ENCODE assay signal across 20 cellular contexts in genomic region chr9:127781821-127782220, GRCh38. TPM values are rescaled to one million over a fixed set of nuclear protein-coding genes. Genes with fewer than 3 reads are reported as not detected.
DNase-seq lines count a peak whose midpoint lies in the region; ATAC-seq and TF ChIP-seq lines count a peak whose summit lies in the region.
"Had no signal": no experiment of that assay in that cellular context is flagged by ENCODE, and none has a peak within 500 bp of the region (broad histone marks: within the 10 kb centered on the region; RNA-seq: fewer than 3 reads in every experiment).

No MANE protein-coding gene starts in this region.

- peaks cover 0 to 4% (median under 1%) of the 10 kb centered on the region in 11 experiments; a peak in 9 of 22 replicates for H3K36me3 ChIP-seq in BLaER1 treated with 17β-estradiol and CSF1 and Interleukin-3, amounts not matched to agents 10 nM and 100 nM
- no peaks in the 10 kb centered on the region for H3K36me3 ChIP-seq in CD8-positive, alpha-beta T cell (ENCODE audit: insufficient read depth, low read length)
- H3K36me3 ChIP-seq in naive thymus-derived CD4-positive, alpha-beta T cell (ENCODE audit: control insufficient read depth in 2 of 3, insufficient read depth in 3 of 3, low read length in 3 of 3) = peaks cover 0 to 7% (median under 1%) of the 10 kb centered on the region in 3 experiments
- H3K36me3 ChIP-seq: cardiac muscle cell, right lobe of liver had no signal

- peaks cover 8 to 15% (median 9%) of the 10 kb centered on the region in 11 experiments for H4K20me1 ChIP-seq in BLaER1 treated with 17β-estradiol and CSF1 and Interleukin-3, amounts not matched to agents 10 nM and 100 nM

- peaks cover 63% of the 10 kb centered on the region for H3K4me1 Mint-ChIP-seq in CD8-positive, alpha-beta T cell (ENCODE audit: low read depth)
- peaks cover 65% of the 10 kb centered on the region for H3K4me1 Mint-ChIP-seq in activated CD8-positive, alpha-beta T cell treated with anti-CD3 and anti-CD28 coated beads, Interleukin-2, amount 10 ng/mL, durations not matched to agents 7 days and 5 days (ENCODE audit: low read depth)
- H3K4me1 Mint-ChIP-seq in naive thymus-derived CD4-positive, alpha-beta T cell = peaks cover 34 to 73% (median 62%) of the 10 kb centered on the region in 7 donors

- H3K4me1 ChIP-seq in BLaER1 treated with 17β-estradiol and CSF1 and Interleukin-3, amounts not matched to agents 10 nM and 100 nM = peaks cover 73 to 80% (median 79%) of the 10 kb centered on the region in 10 experiments
- H3K4me1 ChIP-seq in CD8-positive, alpha-beta T cell (ENCODE audit: insufficient read depth, low read length) = peaks cover 62% of the 10 kb centered on the region
- peaks cover 56% of the 10 kb centered on the region in 2 donors for H3K4me1 ChIP-seq in naive thymus-derived CD4-positive, alpha-beta T cell (ENCODE audit: control insufficient read depth in 2 of 2, insufficient read depth in 2 of 2, low read length in 2 of 2)

- intact Hi-C loops in CD8-positive, alpha-beta T cell (cut with DNase I, micrococcal nuclease) = no loop called here
- intact Hi-C loops in naive thymus-derived CD4-positive, alpha-beta T cell (cut with micrococcal nuclease) = no loop called here

- no peak for TF ChIP-seq CTCF in CD8-positive, alpha-beta T cell (IDR thresholded peaks at IDR 0.05)

- peak overlapping the region; percentile 78 to 99 (median 96) for H3K4me2 ChIP-seq in BLaER1 treated with 17β-estradiol and CSF1 and Interleukin-3, amounts not matched to agents 10 nM and 100 nM
- H3K4me2 ChIP-seq: hepatocyte had no signal

- peaks cover 14% of the 10 kb centered on the region for H3K36me3 Mint-ChIP-seq in CD8-positive, alpha-beta T cell
- peaks cover 27% of the 10 kb centered on the region for H3K36me3 Mint-ChIP-seq in activated CD8-positive, alpha-beta T cell treated with anti-CD3 and anti-CD28 coated beads, Interleukin-2, amount 10 ng/mL, durations not matched to agents 7 days and 5 days (ENCODE audit: low read depth)
- H3K36me3 Mint-ChIP-seq in naive thymus-derived CD4-positive, alpha-beta T cell = peaks cover 0 to 18% (median 6%) of the 10 kb centered on the region in 5 donors

- CTCF ChIA-PET in CD8-positive, alpha-beta T cell (lab: Charles Lee) = interaction anchor here (5.3 to 8.5 kb wide), 3 partner anchors 13 to 86 kb away, joined by 55 to 85 read pairs (median 84); partner anchors contain the start of gene TOR2A
- CTCF ChIA-PET in activated CD8-positive, alpha-beta T cell treated with anti-CD3 and anti-CD28 coated beads, Interleukin-2, amount 10 ng/mL, durations not matched to agents 7 days and 5 days (lab: Charles Lee) = interaction anchor here (1.6 to 6.4 kb wide), 4 partner anchors 14 to 139 kb away, joined by 8 to 102 read pairs (median 34); partner anchors contain the start of gene TOR2A
- CTCF ChIA-PET in naive thymus-derived CD4-positive, alpha-beta T cell (lab: Charles Lee) = interaction anchor here (1.1 to 2.2 kb wide), 2 partner anchors 11 to 47 kb away, joined by 3 to 10 read pairs; partner anchors contain the start of gene TOR2A

- H3K9me3 Mint-ChIP-seq in CD8-positive, alpha-beta T cell = no peaks in the 10 kb centered on the region
- H3K9me3 Mint-ChIP-seq in activated CD8-positive, alpha-beta T cell treated with anti-CD3 and anti-CD28 coated beads, Interleukin-2, amount 10 ng/mL, durations not matched to agents 7 days and 5 days (ENCODE audit: insufficient read depth) = no peaks in the 10 kb centered on the region
- no peaks in the 10 kb centered on the region for H3K9me3 Mint-ChIP-seq in naive thymus-derived CD4-positive, alpha-beta T cell
- H3K9me3 Mint-ChIP-seq: HFFc6 had no signal

- no peaks in the 10 kb centered on the region for H3K27me3 ChIP-seq in BLaER1 treated with 17β-estradiol and CSF1 and Interleukin-3, amounts not matched to agents 10 nM and 100 nM
- H3K27me3 ChIP-seq in CD8-positive, alpha-beta T cell (ENCODE audit: insufficient read depth, low read length) = no peaks in the 10 kb centered on the region
- H3K27me3 ChIP-seq in naive thymus-derived CD4-positive, alpha-beta T cell (ENCODE audit: control insufficient read depth in 2 of 2, insufficient read depth in 2 of 2, low read length in 2 of 2) = no peaks in the 10 kb centered on the region
- H3K27me3 ChIP-seq: cardiac muscle cell, hepatocyte, right lobe of liver had no signal

- no peak for DNase-seq in CD8-positive, alpha-beta T cell
- DNase-seq in activated CD8-positive, alpha-beta T cell treated with anti-CD3 and anti-CD28 coated beads, Interleukin-2, amount 10 ng/mL, durations not matched to agents 7 days and 5 days = no peak
- no peak for DNase-seq in naive thymus-derived CD4-positive, alpha-beta T cell
- DNase-seq in NK-92 (lab: John Stamatoyannopoulos, UW; ENCODE audit: unreplicated experiment) = no peak
- DNase-seq in OCI-M2 (lab: John Stamatoyannopoulos, UW; ENCODE audit: unreplicated experiment) = no peak
- DNase-seq in LoVo (ENCODE audit: low spot score) = no peak
- DNase-seq: AML-193; DMS79 treated with DMSO at 0.1 percent for 48 hours; effector memory CD4-positive, alpha-beta T cell; HFFc6; kidney; NCI-H2029; NCI-H510A treated with DMSO at 0.1 percent for 48 hours; occipital lobe; OCI-M1; right lobe of liver; stimulated activated CD4-positive, alpha-beta T cell treated with anti-CD3 and anti-CD28 coated beads, Interleukin-1b, Interleukin-23, amount 100 ng/mL, for 48 hours had no signal

- POLR2A ChIA-PET in CD8-positive, alpha-beta T cell (lab: Charles Lee) = interaction anchor here (0.8 kb wide), 1 partner anchor 11 kb away, joined by 3 read pairs; no protein-coding TSS in a partner anchor
- POLR2A ChIA-PET in activated CD8-positive, alpha-beta T cell treated with anti-CD3 and anti-CD28 coated beads, Interleukin-2, amount 10 ng/mL, durations not matched to agents 7 days and 5 days (lab: Charles Lee) = interaction anchor here (1.6 kb wide), 1 partner anchor 14 kb away, joined by 5 read pairs; no protein-coding TSS in a partner anchor
- POLR2A ChIA-PET in naive thymus-derived CD4-positive, alpha-beta T cell (lab: Charles Lee) = interaction anchor here (5.1 kb wide), 1 partner anchor 14 kb away, joined by 99 read pairs; no protein-coding TSS in a partner anchor

- H3K9ac ChIP-seq in BLaER1 treated with 17β-estradiol and CSF1 and Interleukin-3, amounts not matched to agents 10 nM and 100 nM = peak overlapping the region in 10 of 11 experiments; percentile 20 to 98 (median 84); a peak in 17 of 22 replicates

- H3K4me3 Mint-ChIP-seq in CD8-positive, alpha-beta T cell = no peak overlapping the region
- peak overlapping the region; percentile 46 for H3K4me3 Mint-ChIP-seq in activated CD8-positive, alpha-beta T cell treated with anti-CD3 and anti-CD28 coated beads, Interleukin-2, amount 10 ng/mL, durations not matched to agents 7 days and 5 days
- H3K4me3 Mint-ChIP-seq in naive thymus-derived CD4-positive, alpha-beta T cell = peak overlapping the region in 9 of 10 donors; percentile 7 to 51 (median 29)
- H3K4me3 Mint-ChIP-seq: HFFc6 had no signal

- no peak for ATAC-seq in CD8-positive, alpha-beta T cell
- no peak for ATAC-seq in activated CD8-positive, alpha-beta T cell treated with anti-CD3 and anti-CD28 coated beads, Interleukin-2, amount 10 ng/mL, durations not matched to agents 7 days and 5 days
- no peak for ATAC-seq in naive thymus-derived CD4-positive, alpha-beta T cell
- ATAC-seq: right lobe of liver had no signal

- H3K4me3 ChIP-seq in BLaER1 treated with 17β-estradiol and CSF1 and Interleukin-3, amounts not matched to agents 10 nM and 100 nM = peak overlapping the region in 1 of 10 experiments; percentile 97; a peak in 1 of 20 replicates
- H3K4me3 ChIP-seq in CD8-positive, alpha-beta T cell (ENCODE audit: low read depth, low read length) = no peak overlapping the region
- H3K4me3 ChIP-seq in naive thymus-derived CD4-positive, alpha-beta T cell (ENCODE audit: low read length) = no peak overlapping the region
- H3K4me3 ChIP-seq: cardiac muscle cell, hepatocyte, right lobe of liver had no signal

- no peaks in the 10 kb centered on the region for H3K9me3 ChIP-seq in BLaER1 treated with 17β-estradiol and CSF1 and Interleukin-3, amounts not matched to agents 10 nM and 100 nM (replicated peaks in 1 of 11)
- no peaks in the 10 kb centered on the region for H3K9me3 ChIP-seq in CD8-positive, alpha-beta T cell (ENCODE audit: low read length)
- no peaks in the 10 kb centered on the region for H3K9me3 ChIP-seq in naive thymus-derived CD4-positive, alpha-beta T cell (ENCODE audit: control insufficient read depth in 2 of 3, low read length in 3 of 3)
- H3K9me3 ChIP-seq: right lobe of liver had no signal

- H3K27ac Mint-ChIP-seq in CD8-positive, alpha-beta T cell = peak overlapping the region; percentile 81
- H3K27ac Mint-ChIP-seq in activated CD8-positive, alpha-beta T cell treated with anti-CD3 and anti-CD28 coated beads, Interleukin-2, amount 10 ng/mL, durations not matched to agents 7 days and 5 days = peak overlapping the region; percentile 84
- peak overlapping the region; percentile 59 to 98 (median 90) for H3K27ac Mint-ChIP-seq in naive thymus-derived CD4-positive, alpha-beta T cell
- H3K27ac Mint-ChIP-seq: HFFc6 had no signal

- H3K27me3 Mint-ChIP-seq in CD8-positive, alpha-beta T cell (ENCODE audit: low read depth) = no peaks in the 10 kb centered on the region
- no peaks in the 10 kb centered on the region for H3K27me3 Mint-ChIP-seq in activated CD8-positive, alpha-beta T cell treated with anti-CD3 and anti-CD28 coated beads, Interleukin-2, amount 10 ng/mL, durations not matched to agents 7 days and 5 days (ENCODE audit: low read depth)
- H3K27me3 Mint-ChIP-seq in naive thymus-derived CD4-positive, alpha-beta T cell = no peaks in the 10 kb centered on the region

- peak overlapping the region in 10 of 11 experiments; percentile 83 to 96 (median 93); a peak in 20 of 22 replicates for H3K27ac ChIP-seq in BLaER1 treated with 17β-estradiol and CSF1 and Interleukin-3, amounts not matched to agents 10 nM and 100 nM
- no peak overlapping the region for H3K27ac ChIP-seq in CD8-positive, alpha-beta T cell (ENCODE audit: low read depth, low read length)
- H3K27ac ChIP-seq in naive thymus-derived CD4-positive, alpha-beta T cell (ENCODE audit: low read depth, low read length) = peak overlapping the region; percentile 22
- H3K27ac ChIP-seq: cardiac muscle cell, hepatocyte had no signal

RNA-seq across cellular contexts. Expression of gene SH2D3C, which starts 3.4 kb away (rescaled TPM):
- total RNA-seq in CD8-positive, alpha-beta T cell = 1 to 10 TPM; 5.9 to 6.4 TPM
- total RNA-seq in activated CD8-positive, alpha-beta T cell treated with anti-CD3 and anti-CD28 coated beads, Interleukin-2, amount 10 ng/mL, durations not matched to agents 7 days and 5 days = 10 to 100 TPM; 75.6 to 77.5 TPM
- total RNA-seq in naive thymus-derived CD4-positive, alpha-beta T cell = 10 to 100 TPM; 26.1 to 68.3 (median 51.9) TPM
- 10 to 100 TPM; 20.9 to 72.9 TPM for polyA plus RNA-seq in naive thymus-derived CD4-positive, alpha-beta T cell
- total RNA-seq: HFFc6 had no signal

RNA-seq across cellular contexts. Expression of gene CDK9, which starts 4.0 kb away (rescaled TPM):
- total RNA-seq in CD8-positive, alpha-beta T cell = 100 to 1,000 TPM; 116 to 120 TPM
- total RNA-seq in activated CD8-positive, alpha-beta T cell treated with anti-CD3 and anti-CD28 coated beads, Interleukin-2, amount 10 ng/mL, durations not matched to agents 7 days and 5 days = 100 to 1,000 TPM; 132 to 136 TPM
- total RNA-seq in naive thymus-derived CD4-positive, alpha-beta T cell = 100 to 1,000 TPM; 110 to 135 (median 134) TPM
- 10 to 100 TPM; 37.5 to 65.9 TPM for polyA plus RNA-seq in naive thymus-derived CD4-positive, alpha-beta T cell

RNA-seq across cellular contexts. Expression of gene FPGS, which starts 20.9 kb away (rescaled TPM):
- 10 to 100 TPM; 91.9 to 95.3 TPM for total RNA-seq in CD8-positive, alpha-beta T cell
- 10 to 100 TPM; 91.5 to 98.3 TPM for total RNA-seq in activated CD8-positive, alpha-beta T cell treated with anti-CD3 and anti-CD28 coated beads, Interleukin-2, amount 10 ng/mL, durations not matched to agents 7 days and 5 days
- total RNA-seq in naive thymus-derived CD4-positive, alpha-beta T cell = 100 to 1,000 TPM in 2 of 5 experiments, 10 to 100 TPM in 3; 90.4 to 123 (median 95.4) TPM
- polyA plus RNA-seq in naive thymus-derived CD4-positive, alpha-beta T cell = 10 to 100 TPM; 37.3 to 51.4 TPM

RNA-seq across cellular contexts. Expression of gene TOR2A, which starts 46.7 kb away (rescaled TPM):
- total RNA-seq in CD8-positive, alpha-beta T cell = 1 to 10 TPM; 4.7 to 5.3 TPM
- 10 to 100 TPM; 27.0 to 29.1 TPM for total RNA-seq in activated CD8-positive, alpha-beta T cell treated with anti-CD3 and anti-CD28 coated beads, Interleukin-2, amount 10 ng/mL, durations not matched to agents 7 days and 5 days
- total RNA-seq in naive thymus-derived CD4-positive, alpha-beta T cell = 10 to 100 TPM in 4 of 5 experiments, 1 to 10 TPM in 1; 9.5 to 22.3 (median 10.8) TPM
- 10 to 100 TPM; 16.6 to 20.2 TPM for polyA plus RNA-seq in naive thymus-derived CD4-positive, alpha-beta T cell
